ENCODE assay signal across 11 cellular contexts in the genomic region with DNA sequence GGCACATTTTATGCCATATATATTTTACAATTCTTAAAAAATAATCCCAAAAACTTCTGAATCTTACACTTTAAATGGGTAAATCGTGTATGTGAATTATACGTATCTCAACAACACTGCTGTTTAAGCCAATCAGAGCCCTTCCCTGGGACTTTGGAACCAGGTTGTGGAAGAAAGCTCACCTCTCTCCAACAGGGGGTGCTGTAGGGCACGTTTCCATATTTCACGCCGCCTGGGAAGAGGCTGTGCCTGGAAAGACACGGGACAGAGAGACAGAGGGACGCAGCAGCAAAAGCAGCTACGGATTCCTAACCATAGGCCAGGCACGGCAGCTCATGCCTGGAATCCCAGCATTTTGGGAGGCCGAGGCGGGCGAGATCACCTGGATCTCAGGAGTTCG. TPM values are rescaled to one million over a fixed set of nuclear protein-coding genes. Genes with fewer than 3 reads are reported as not detected.
DNase-seq lines count a peak whose midpoint lies in the region; ATAC-seq and TF ChIP-seq lines count a peak whose summit lies in the region.
"Had no signal": no experiment of that assay in that cellular context is flagged by ENCODE, and none has a peak within 500 bp of the region (broad histone marks: within the 10 kb centered on the region; RNA-seq: fewer than 3 reads in every experiment).

No MANE protein-coding gene starts in this region.

- TF ChIP-seq CTCF in cardiac muscle cell (IDR thresholded peaks at IDR 0.05; ENCODE audit: low read depth, low read length) (peak; percentile 16), left ventricle myocardium inferior (IDR thresholded peaks at IDR 0.05; ENCODE audit: borderline replicate concordance) (no peak), LNCaP clone FGC (IDR thresholded peaks at IDR 0.05; ENCODE audit: control insufficient read depth, extremely low read depth, insufficient read depth) (peak; percentile 13; the same call in 1 of the 2 replicates), epithelial cell of proximal tubule (conservative IDR thresholded peaks at IDR 0.05; ENCODE audit: low read depth, low read length) (peak; percentile 35), transverse colon (IDR thresholded peaks at IDR 0.05) (peak in 3 of 5 experiments; percentile 7 to 16 (median 10))

- H3K27ac ChIP-seq in cardiac muscle cell (no peak overlapping the region), left ventricle myocardium inferior (replicated peaks) (no peak overlapping the region), transverse colon (no peak overlapping the region)
- H3K27ac ChIP-seq: right lobe of liver had no signal

- H3K4me3 ChIP-seq in cardiac muscle cell (no peak overlapping the region), left ventricle myocardium inferior (no peak overlapping the region), LNCaP clone FGC (ENCODE audit: low read depth, low read length) (no peak overlapping the region), epithelial cell of proximal tubule (ENCODE audit: low read depth, low read length) (no peak overlapping the region), transverse colon (no peak overlapping the region)
- H3K4me3 ChIP-seq: right lobe of liver had no signal

- H3K9me3 ChIP-seq in cardiac muscle cell (ENCODE audit: low read depth) (no peaks in the 10 kb centered on the region), left ventricle myocardium inferior (replicated peaks) (peaks cover 10% of the 10 kb centered on the region), transverse colon (no peaks in the 10 kb centered on the region)
- H3K9me3 ChIP-seq: right lobe of liver had no signal

- 75 to 89% methylated on average over 3 to 13 of the region's 13 CpGs for WGBS in transverse colon (ENCODE audit: low coverage in 1 of 2), 2 donors

- TF ChIP-seq EP300 in transverse colon (IDR thresholded peaks at IDR 0.05; ENCODE audit: low read depth), result no peak

- intact Hi-C loops in left ventricle myocardium inferior (cut with micrococcal nuclease) (no loop called here), transverse colon (cut with DNase I; ENCODE audit: low total_unique reads) (loop anchor here (5.0 kb wide), 1 partner anchor 1178 kb away; no protein-coding TSS in a partner anchor)

- DNase-seq in cardiac muscle cell (ENCODE audit: low read depth in 1 of 2, low spot score in 1 of 2) (no peak), left ventricle myocardium inferior (no peak), LNCaP clone FGC (ENCODE audit: low read depth) (no peak), epithelial cell of proximal tubule (ENCODE audit: low read depth) (no peak), transverse colon (no peak), pons (ENCODE audit: low spot score) (no peak)
- DNase-seq: foreskin fibroblast, NCI-H2029 had no signal

- H3K4me1 ChIP-seq in cardiac muscle cell (ENCODE audit: low read depth) (no peaks in the 10 kb centered on the region), left ventricle myocardium inferior (no peaks in the 10 kb centered on the region), transverse colon (no peaks in the 10 kb centered on the region)
- H3K4me1 ChIP-seq: right lobe of liver had no signal

- no peaks in the 10 kb centered on the region for H3K36me3 ChIP-seq in cardiac muscle cell
- H3K36me3 ChIP-seq in left ventricle myocardium inferior, result no peaks in the 10 kb centered on the region
- no peaks in the 10 kb centered on the region for H3K36me3 ChIP-seq in transverse colon
- H3K36me3 ChIP-seq: right lobe of liver had no signal

- H3K27me3 ChIP-seq in cardiac muscle cell, result no peaks in the 10 kb centered on the region
- peaks cover 62% of the 10 kb centered on the region for H3K27me3 ChIP-seq in left ventricle myocardium inferior (ENCODE audit: low read depth)
- H3K27me3 ChIP-seq in transverse colon, result peaks cover 12% of the 10 kb centered on the region
- H3K27me3 ChIP-seq: right lobe of liver had no signal

- ATAC-seq in GM19397 (IDR thresholded peaks at IDR 0.05; ENCODE audit: unreplicated experiment) (no peak), HG03432 (IDR thresholded peaks at IDR 0.05; ENCODE audit: unreplicated experiment) (no peak)

- no peak for TF ChIP-seq POLR2A in transverse colon (IDR thresholded peaks at IDR 0.05)

- in situ Hi-C loops in transverse colon (cut with MboI; ENCODE audit: low pct_ligation_motif_present in 1 of 4, low pct_unique_long_range_greater_than_20kb in 1 of 4, low sequenced_read_pairs in 3 of 4), result no loop called here

RNA-seq across cellular contexts. Expression of a gene that starts 29.4 kb away (rescaled TPM):
- total RNA-seq in cardiac muscle cell (19.9 and 37.3 TPM in 2 replicates), left ventricle myocardium inferior (66.0 TPM), epithelial cell of proximal tubule (57.4 and 95.9 TPM in 2 replicates), transverse colon (100 to 1,000 TPM in 1 of 4 donors, 10 to 100 TPM in 3; 23.3 to 306 (median 49.7) TPM)
- 45.0 and 52.9 TPM in 2 replicates for polyA plus RNA-seq in cardiac muscle cell
